ENCODE assay signal across 25 cellular contexts in genomic region chr4:143433231-143433630, GRCh38.
DNase-seq lines count a peak whose midpoint lies in the region; ATAC-seq, FAIRE-seq and TF ChIP-seq lines count a peak whose summit lies in the region.
"Had no signal": no experiment of that assay in that cellular context is flagged by ENCODE, and none has a peak within 500 bp of the region (broad histone marks: within the 10 kb centered on the region; RNA-seq: fewer than 3 reads in every experiment).

No MANE protein-coding gene starts in this region.

- no peak for TF ChIP-seq POLR2A in endothelial cell of umbilical vein (IDR thresholded peaks at IDR 0.05; ENCODE audit: low read depth, low read length)
- no peak for TF ChIP-seq POLR2A in gastrocnemius medialis (IDR thresholded peaks at IDR 0.05)

- peak; percentile 4 for DNase-seq in NCI-H69 (lab: John Stamatoyannopoulos, UW)
- no peak for DNase-seq in astrocyte (ENCODE audit: low read depth)
- DNase-seq in endothelial cell of umbilical vein (ENCODE audit: low read depth, low spot score), result peak; percentile 38
- no peak for DNase-seq in stimulated activated naive B cell treated with anti-CD40 and anti-IgM and Interleukin-4, amounts not matched to agents 10 μg/mL and 1 μg/mL and 100 μg/mL, for 72 hours
- no peak for DNase-seq in gastrocnemius medialis
- DNase-seq: 8988T; ACHN; AML-193; BE2C; CD4-positive, alpha-beta T cell; CD8-positive, alpha-beta memory T cell; DMS 273 treated with DMSO at 0.1 percent for 48 hours; DMS79; EL; GDM1; GM23248; H9 had no signal

- intact Hi-C loops in endothelial cell of umbilical vein (cut with micrococcal nuclease), result no loop called here
- intact Hi-C loops in gastrocnemius medialis (cut with DNase I; ENCODE audit: low total_unique reads), result no loop called here

- H3K9me3 ChIP-seq in astrocyte (ENCODE audit: insufficient read depth, low read depth, low read length), result no peaks in the 10 kb centered on the region
- H3K9me3 ChIP-seq in endothelial cell of umbilical vein (replicated peaks; ENCODE audit: control insufficient read depth, insufficient read depth, low read length), result no peaks in the 10 kb centered on the region
- peaks cover 0 to 4% (median 0%) of the 10 kb centered on the region in 3 donors for H3K9me3 ChIP-seq in gastrocnemius medialis
- H3K9me3 ChIP-seq: A549; BE2C; BLaER1 treated with 17β-estradiol and CSF1 and Interleukin-3, amounts not matched to agents 10 nM and 100 nM had no signal

- H3K9ac ChIP-seq in astrocyte (ENCODE audit: low read length) (no peak overlapping the region), endothelial cell of umbilical vein (replicated peaks; ENCODE audit: extremely low read depth, insufficient read depth, low read length) (no peak overlapping the region)
- H3K9ac ChIP-seq: BLaER1 treated with 17β-estradiol and CSF1 and Interleukin-3, amounts not matched to agents 10 nM and 100 nM; GM23248 had no signal

- CTCF ChIA-PET in endothelial cell of umbilical vein (lab: Charles Lee), result interaction anchor here (0.9 to 2.1 kb wide), 2 partner anchors 10 to 42 kb away, joined by 3 to 12 read pairs; no protein-coding TSS in a partner anchor

- H3K4me3 ChIP-seq in astrocyte (ENCODE audit: insufficient read depth, low read depth, low read length), result no peak overlapping the region
- H3K4me3 ChIP-seq in endothelial cell of umbilical vein (replicated peaks in 1 of 3; ENCODE audit: insufficient read depth in 1 of 3, low read depth in 1 of 3, low read length in 3 of 3), result no peak overlapping the region
- no peak overlapping the region for H3K4me3 ChIP-seq in gastrocnemius medialis
- H3K4me3 ChIP-seq: A549; BLaER1 treated with 17β-estradiol and CSF1 and Interleukin-3, amounts not matched to agents 10 nM and 100 nM; GM12878; GM23248 had no signal

- dilution Hi-C loops in endothelial cell of umbilical vein (cut with MboI; ENCODE audit: extremely low pct_ligation_motif_present, low sequenced_read_pairs), result no loop called here

- no peak for ATAC-seq in stimulated activated naive B cell treated with anti-CD40 and anti-IgM and Interleukin-4, amounts not matched to agents 10 μg/mL and 1 μg/mL and 100 μg/mL, for 72 hours (replicated peaks)
- ATAC-seq in GM21723 (IDR thresholded peaks at IDR 0.05; ENCODE audit: unreplicated experiment), result no peak
- ATAC-seq in gastrocnemius medialis, result no peak
- no peak for ATAC-seq in GM21576 (IDR thresholded peaks at IDR 0.05; ENCODE audit: unreplicated experiment)
- ATAC-seq: A549, GM12878, HCT116 had no signal

- no peaks in the 10 kb centered on the region for H3K4me1 ChIP-seq in astrocyte (ENCODE audit: insufficient read depth, low read length)
- peaks cover 2% of the 10 kb centered on the region for H3K4me1 ChIP-seq in endothelial cell of umbilical vein (ENCODE audit: control insufficient read depth, extremely low read depth, insufficient read depth, low read length)
- no peaks in the 10 kb centered on the region for H3K4me1 ChIP-seq in gastrocnemius medialis
- H3K4me1 ChIP-seq: A549, BE2C had no signal

- H4K20me1 ChIP-seq in astrocyte (ENCODE audit: insufficient read depth, low read length) (no peaks in the 10 kb centered on the region), endothelial cell of umbilical vein (replicated peaks; ENCODE audit: control insufficient read depth, extremely low read depth, insufficient read depth, low read length) (no peaks in the 10 kb centered on the region)

- H3K36me3 ChIP-seq in astrocyte (ENCODE audit: insufficient read depth, low read length) (no peaks in the 10 kb centered on the region), endothelial cell of umbilical vein (ENCODE audit: control insufficient read depth in 2 of 2, extremely low read depth in 1 of 2, insufficient read depth in 2 of 2, low read length in 2 of 2) (peaks cover 0 to 1% of the 10 kb centered on the region in 2 experiments), gastrocnemius medialis (peaks cover 0 to 37% of the 10 kb centered on the region in 2 donors)
- H3K36me3 ChIP-seq: BE2C had no signal

- H3K27ac ChIP-seq in astrocyte (ENCODE audit: low read depth, low read length), result no peak overlapping the region
- no peak overlapping the region for H3K27ac ChIP-seq in endothelial cell of umbilical vein (ENCODE audit: insufficient read depth, low read depth, low read length)
- no peak overlapping the region for H3K27ac ChIP-seq in gastrocnemius medialis
- H3K27ac ChIP-seq: A549; BLaER1 treated with 17β-estradiol and CSF1 and Interleukin-3, amounts not matched to agents 10 nM and 100 nM; GM23248 had no signal

- H3K4me2 ChIP-seq in astrocyte (ENCODE audit: low read length) (no peak overlapping the region), endothelial cell of umbilical vein (ENCODE audit: insufficient read depth, low read length) (no peak overlapping the region)
- H3K4me2 ChIP-seq: A549; BLaER1 treated with 17β-estradiol and CSF1 and Interleukin-3, amounts not matched to agents 10 nM and 100 nM had no signal

- H2AFZ ChIP-seq in astrocyte (ENCODE audit: low read depth, low read length) (no peak overlapping the region), endothelial cell of umbilical vein (ENCODE audit: low read depth, low read length) (no peak overlapping the region)
- H2AFZ ChIP-seq: GM23248 had no signal

- H3K27ac Mint-ChIP-seq in astrocyte (ENCODE audit: unreplicated experiment), result no peak overlapping the region
- peak overlapping the region; percentile 5 for H3K27ac Mint-ChIP-seq in stimulated activated naive B cell treated with anti-CD40 and anti-IgM and Interleukin-4, amounts not matched to agents 10 μg/mL and 1 μg/mL and 100 μg/mL, for 72 hours
- H3K27ac Mint-ChIP-seq: CD14-positive monocyte; CD4-positive, alpha-beta T cell; CD8-positive, alpha-beta memory T cell had no signal

- H3K9me1 ChIP-seq in endothelial cell of umbilical vein (replicated peaks; ENCODE audit: control insufficient read depth, extremely low read depth, insufficient read depth, low read length), result no peaks in the 10 kb centered on the region

- no peaks in the 10 kb centered on the region for H3K27me3 Mint-ChIP-seq in astrocyte (ENCODE audit: low read depth, unreplicated experiment)
- H3K27me3 Mint-ChIP-seq in stimulated activated naive B cell treated with anti-CD40 and anti-IgM and Interleukin-4, amounts not matched to agents 10 μg/mL and 1 μg/mL and 100 μg/mL, for 72 hours, result no peaks in the 10 kb centered on the region
- H3K27me3 Mint-ChIP-seq: CD4-positive, alpha-beta T cell had no signal

- H3K79me2 ChIP-seq in astrocyte (ENCODE audit: insufficient read depth, low read length) (no peaks in the 10 kb centered on the region), endothelial cell of umbilical vein (ENCODE audit: control insufficient read depth, insufficient read depth, low read length) (no peaks in the 10 kb centered on the region)

- no peaks in the 10 kb centered on the region for H3K27me3 ChIP-seq in astrocyte (ENCODE audit: insufficient read depth, low read length)
- H3K27me3 ChIP-seq in endothelial cell of umbilical vein (ENCODE audit: control insufficient read depth in 2 of 2, insufficient read depth in 2 of 2, low read length in 2 of 2), result no peaks in the 10 kb centered on the region
- no peaks in the 10 kb centered on the region for H3K27me3 ChIP-seq in gastrocnemius medialis
- H3K27me3 ChIP-seq: BE2C; BLaER1 treated with 17β-estradiol and CSF1 and Interleukin-3, amounts not matched to agents 10 nM and 100 nM had no signal

- no peak for TF ChIP-seq CTCF in astrocyte (IDR thresholded peaks at IDR 0.05; ENCODE audit: insufficient read depth, low read depth, low read length)
- no peak for TF ChIP-seq CTCF in endothelial cell of umbilical vein (IDR thresholded peaks at IDR 0.05; ENCODE audit: extremely low read depth in 1 of 2, insufficient read depth in 1 of 2, low read depth in 1 of 2, low read length in 2 of 2)
- no peak for TF ChIP-seq CTCF in gastrocnemius medialis (IDR thresholded peaks at IDR 0.05 in 4 of 5, conservative IDR thresholded peaks at IDR 0.05 in 1 of 5)

- in situ Hi-C loops in gastrocnemius medialis (cut with MboI; ENCODE audit: low sequenced_read_pairs in 4 of 4), result no loop called here

- H3K4me3 Mint-ChIP-seq in astrocyte (ENCODE audit: unreplicated experiment), result no peak overlapping the region
- H3K4me3 Mint-ChIP-seq in stimulated activated naive B cell treated with anti-CD40 and anti-IgM and Interleukin-4, amounts not matched to agents 10 μg/mL and 1 μg/mL and 100 μg/mL, for 72 hours, result no peak overlapping the region
- H3K4me3 Mint-ChIP-seq: CD14-positive monocyte; CD4-positive, alpha-beta T cell; CD8-positive, alpha-beta memory T cell; H9 had no signal

- POLR2A ChIA-PET in endothelial cell of umbilical vein (lab: Charles Lee), result no interaction called here

- no peaks in the 10 kb centered on the region for H3K4me1 Mint-ChIP-seq in astrocyte (ENCODE audit: low read depth, unreplicated experiment)
- H3K4me1 Mint-ChIP-seq in stimulated activated naive B cell treated with anti-CD40 and anti-IgM and Interleukin-4, amounts not matched to agents 10 μg/mL and 1 μg/mL and 100 μg/mL, for 72 hours, result peaks cover 0 to 5% of the 10 kb centered on the region in 2 donors
- H3K4me1 Mint-ChIP-seq: CD14-positive monocyte; CD8-positive, alpha-beta memory T cell had no signal

- FAIRE-seq in astrocyte (lab: Jason Lieb, UNC), result peak; percentile 5
- FAIRE-seq in endothelial cell of umbilical vein (lab: Jason Lieb, UNC), result no peak
- FAIRE-seq: A549, D721Med, GM12878 had no signal

- BruUV-seq in endothelial cell of umbilical vein (replicated peaks; lab: Mats Ljungman, UMichigan), result no TSS peak

- H3K9me3 Mint-ChIP-seq in astrocyte (ENCODE audit: unreplicated experiment), result peaks cover 4% of the 10 kb centered on the region
- peaks cover 7 to 12% of the 10 kb centered on the region in 2 donors for H3K9me3 Mint-ChIP-seq in stimulated activated naive B cell treated with anti-CD40 and anti-IgM and Interleukin-4, amounts not matched to agents 10 μg/mL and 1 μg/mL and 100 μg/mL, for 72 hours
- H3K9me3 Mint-ChIP-seq: CD4-positive, alpha-beta T cell had no signal

- peaks cover 23% of the 10 kb centered on the region for H3K36me3 Mint-ChIP-seq in astrocyte (ENCODE audit: low read depth, unreplicated experiment)
- peaks cover 49 to 65% of the 10 kb centered on the region in 2 donors for H3K36me3 Mint-ChIP-seq in stimulated activated naive B cell treated with anti-CD40 and anti-IgM and Interleukin-4, amounts not matched to agents 10 μg/mL and 1 μg/mL and 100 μg/mL, for 72 hours
- H3K36me3 Mint-ChIP-seq: CD8-positive, alpha-beta memory T cell had no signal

TF ChIP-seq in endothelial cell of umbilical vein, 7 proteins besides CTCF, POLR2A, EP300 and RAD21 (continues in another document):
- TF ChIP-seq MYC (IDR thresholded peaks at IDR 0.05; ENCODE audit: low read depth, low read length), result no peak
- no peak for TF ChIP-seq MAX (IDR thresholded peaks at IDR 0.05; ENCODE audit: insufficient read depth, insufficient read length)
- TF ChIP-seq JUN (IDR thresholded peaks at IDR 0.05; ENCODE audit: borderline replicate concordance, insufficient read depth, insufficient read length, low read depth), result no peak
- no peak for TF ChIP-seq FOS (IDR thresholded peaks at IDR 0.05; ENCODE audit: borderline replicate concordance, insufficient read depth, low read length)
- no peak for TF ChIP-seq POLR2AphosphoS5 (IDR thresholded peaks at IDR 0.05; ENCODE audit: insufficient read depth, low read depth, low read length)

Comparison
In these comparisons a context has a peak if more than half of its experiments do, and no peak if none do; other contexts are left out.
1. DNase-seq: peak in NCI-H69 (single experiment) and endothelial cell of umbilical vein (single experiment); none in astrocyte (single experiment), stimulated activated naive B cell treated with anti-CD40 and anti-IgM and Interleukin-4, amounts not matched to agents 10 μg/mL and 1 μg/mL and 100 μg/mL, for 72 hours (single experiment) and gastrocnemius medialis (0 of 2).